ENCODE assay signal across 23 cellular contexts in the genomic region with DNA sequence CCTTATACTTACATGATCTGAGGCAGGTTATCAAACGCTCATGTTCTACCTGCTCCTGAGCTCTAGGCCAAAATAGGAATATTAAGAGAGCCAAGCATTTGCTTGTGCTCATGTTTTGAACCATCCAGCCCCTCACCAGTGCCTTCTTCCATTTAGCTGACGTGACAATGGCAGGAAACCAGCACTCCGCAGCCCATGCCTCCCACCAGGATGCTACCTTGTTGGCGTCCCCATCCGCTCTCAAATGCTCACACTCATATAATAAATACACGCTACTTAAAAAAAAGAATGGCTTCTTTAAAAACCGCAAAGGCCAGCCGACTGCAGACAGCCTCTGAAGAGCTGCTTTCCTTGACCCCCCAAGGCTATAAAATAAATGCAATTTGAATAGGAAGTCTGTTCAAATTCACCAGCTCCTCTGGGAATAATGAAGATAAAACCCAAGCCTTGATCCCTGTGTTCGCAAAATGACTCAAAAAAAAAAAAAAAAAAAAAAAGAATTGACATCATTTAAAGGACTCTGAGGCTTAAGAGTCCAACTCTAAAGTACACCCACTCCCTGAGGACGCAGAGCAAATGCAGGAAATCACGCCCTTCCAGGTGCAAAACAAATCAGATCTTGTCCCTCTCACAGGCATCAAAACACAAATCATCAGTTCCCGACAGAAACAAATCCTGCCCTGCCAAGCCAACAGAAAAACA. TPM values are rescaled to one million over a fixed set of nuclear protein-coding genes. Genes with fewer than 3 reads are reported as not detected.
DNase-seq lines count a peak whose midpoint lies in the region; ATAC-seq and TF ChIP-seq lines count a peak whose summit lies in the region.
"Had no signal": no experiment of that assay in that cellular context is flagged by ENCODE, and none has a peak within 500 bp of the region (broad histone marks: within the 10 kb centered on the region; RNA-seq: fewer than 3 reads in every experiment).

No MANE protein-coding gene starts in this region.

- peak overlapping the region in 5 of 12 donors; percentile 2 to 31 (median 24) for H3K4me3 ChIP-seq in heart left ventricle
- H3K4me3 ChIP-seq in OCI-LY7 (ENCODE audit: low read depth, low read length, poor library complexity, severe bottlenecking) = no peak overlapping the region
- H3K4me3 ChIP-seq: dorsolateral prefrontal cortex, gastroesophageal sphincter, SJSA1, thoracic aorta had no signal

- peaks cover 0 to 28% (median 8%) of the 10 kb centered on the region in 12 donors for H3K4me1 ChIP-seq in heart left ventricle
- peaks cover 13% of the 10 kb centered on the region for H3K4me1 ChIP-seq in OCI-LY7 (ENCODE audit: insufficient read depth, low read length, poor library complexity, severe bottlenecking)
- H3K4me1 ChIP-seq: gastroesophageal sphincter, SJSA1 had no signal

- H3K9me3 Mint-ChIP-seq in type B pancreatic cell = no peaks in the 10 kb centered on the region

- no peaks in the 10 kb centered on the region for H3K27me3 ChIP-seq in heart left ventricle
- H3K27me3 ChIP-seq: dorsolateral prefrontal cortex, gastroesophageal sphincter, SJSA1 had no signal

- H3K27me3 Mint-ChIP-seq in type B pancreatic cell = no peaks in the 10 kb centered on the region

- peaks cover 0 to 39% (median under 1%) of the 10 kb centered on the region in 9 donors for H3K36me3 ChIP-seq in heart left ventricle
- H3K36me3 ChIP-seq in OCI-LY7 (ENCODE audit: insufficient read depth, low read length) = peaks cover 33% of the 10 kb centered on the region
- H3K36me3 ChIP-seq: SJSA1, WERI-Rb-1 had no signal

- no peaks in the 10 kb centered on the region for H3K79me2 ChIP-seq in OCI-LY7 (ENCODE audit: insufficient read depth, low read depth, low read length)

- 54 to 66% (median 63%) methylated on average over 12 of the region's 12 CpGs for WGBS in heart left ventricle, 4 donors

- no peak for TF ChIP-seq POLR2A in heart left ventricle (IDR thresholded peaks at IDR 0.05)

- H3K9me3 ChIP-seq in heart left ventricle (no peaks in the 10 kb centered on the region), OCI-LY7 (ENCODE audit: low read length) (no peaks in the 10 kb centered on the region)
- H3K9me3 ChIP-seq: gastroesophageal sphincter, SJSA1, thoracic aorta had no signal

- no peak overlapping the region for H3K27ac Mint-ChIP-seq in type B pancreatic cell

- CTCF ChIA-PET in OCI-LY7 (lab: Charles Lee; ENCODE audit: unreplicated experiment) = interaction anchor here (0.6 to 0.9 kb wide), 2 partner anchors 17 to 29 kb away, joined by 3 read pairs; no protein-coding TSS in a partner anchor

- ATAC-seq in heart left ventricle (peak; percentile 40 to 87 (median 68)), Right ventricle myocardium superior (ENCODE audit: poor library complexity) (no peak), left lobe of liver (no peak), HG03342 (IDR thresholded peaks at IDR 0.05; ENCODE audit: unreplicated experiment) (no peak)
- ATAC-seq: gastroesophageal sphincter had no signal

- TF ChIP-seq CTCF in heart left ventricle (IDR thresholded peaks at IDR 0.05) (no peak), OCI-LY7 (conservative IDR thresholded peaks at IDR 0.05; ENCODE audit: low read length) (no peak), type B pancreatic cell (conservative IDR thresholded peaks at IDR 0.05) (no peak)

- H3K9me2 ChIP-seq in OCI-LY7 (ENCODE audit: insufficient read depth, low read length) = no peaks in the 10 kb centered on the region

- BruUV-seq in OCI-LY7 (replicated peaks; lab: Mats Ljungman, UMichigan) = TSS peak; percentile 45

- POLR2A ChIA-PET in OCI-LY7 (lab: Charles Lee) = interaction anchor here (0.7 to 1.3 kb wide), 5 partner anchors 10 to 215 kb away, joined by 3 to 5 read pairs (median 4); no protein-coding TSS in a partner anchor

- peaks cover 5% of the 10 kb centered on the region for H3K36me3 Mint-ChIP-seq in type B pancreatic cell

- no peak overlapping the region for H3K4me2 ChIP-seq in OCI-LY7 (ENCODE audit: low read length)
- H3K4me2 ChIP-seq: KMS-11 had no signal

- no peak overlapping the region for H3K4me3 Mint-ChIP-seq in type B pancreatic cell

- no peak for DNase-seq in heart left ventricle
- no peak for DNase-seq in Right ventricle myocardium superior
- DNase-seq in OCI-LY7 (ENCODE audit: low spot score) = no peak
- peak; percentile 2 for DNase-seq in left lobe of liver (ENCODE audit: low spot score)
- peak; percentile 25 for DNase-seq in type B pancreatic cell (ENCODE audit: extremely low spot score, unreplicated experiment)
- no peak for DNase-seq in T-helper 1 cell
- no peak for DNase-seq in NOMO-1 treated with dmso at 0.1 percent for 144 hours (lab: John Stamatoyannopoulos, UW; ENCODE audit: unreplicated experiment)
- DNase-seq: activated CD4-positive, alpha-beta T cell treated with anti-CD3 and anti-CD28 coated beads, Interleukin-2, amount 50 U/mL, for 48 hours; caudate nucleus; COR-L47; dorsolateral prefrontal cortex; erythroblast; left cardiac atrium; NCI-H2029 treated with DMSO at 0.1 percent for 48 hours; NCI-H524; nucleus accumbens; stimulated activated CD4-positive, alpha-beta T cell treated with anti-CD3 and anti-CD28 coated beads, Interleukin-15, amount 100 ng/mL, for 24 hours; WERI-Rb-1 had no signal

- H3K4me1 Mint-ChIP-seq in type B pancreatic cell (ENCODE audit: unreplicated experiment) = peaks cover 11% of the 10 kb centered on the region

- H3K27ac ChIP-seq in heart left ventricle (peak overlapping the region in 10 of 12 donors; percentile 42 to 90 (median 76)), OCI-LY7 (ENCODE audit: low read depth, low read length, poor library complexity, severe bottlenecking) (no peak overlapping the region)
- H3K27ac ChIP-seq: KMS-11, SJSA1, thoracic aorta, WERI-Rb-1 had no signal

- intact Hi-C loops in heart left ventricle (cut with DNase I) = loop anchor here in 1 of 10 donors (10.0 kb wide), 1 partner anchor 63 kb away; no protein-coding TSS in a partner anchor
- intact Hi-C loops in Right ventricle myocardium superior (cut with DNase I) = no loop called here
- intact Hi-C loops in OCI-LY7 (cut with micrococcal nuclease; ENCODE audit: unreplicated experiment) = no loop called here

- no peaks in the 10 kb centered on the region for H4K20me1 ChIP-seq in OCI-LY7 (ENCODE audit: insufficient read depth, low read length)

- no peak overlapping the region for H2AFZ ChIP-seq in OCI-LY7 (ENCODE audit: low read length)

RNA-seq across cellular contexts. Expression of a gene that starts 29.0 kb away (rescaled TPM):
- total RNA-seq in heart left ventricle (10 to 100 TPM in 7 of 9 donors, 1 to 10 TPM in 2; 7.9 to 76.0 (median 13.5) TPM), Right ventricle myocardium superior (12.3 TPM), OCI-LY7 (2022) (73.0 and 105 TPM in 2 replicates), left lobe of liver (22.3 TPM), type B pancreatic cell (ENCODE audit: low replicate concordance) (32.3 and 45.5 TPM in 2 replicates)
- polyA plus RNA-seq in heart left ventricle = 10 to 100 TPM in 1 of 2 donors, 1 to 10 TPM in 1; 5.7 to 18.3 TPM
- total RNA-seq in OCI-LY7 (2014; rRNA removed; shearing (Covaris generic)) = 71.7 and 87.1 TPM in 2 replicates

Comparison
In these comparisons a context has a peak if more than half of its experiments do, and no peak if none do; other contexts are left out.
1. ATAC-seq: peak in heart left ventricle (4 of 4); none in Right ventricle myocardium superior (single experiment), left lobe of liver (single experiment) and HG03342 (single experiment).
2. DNase-seq: peak in left lobe of liver (single experiment) and type B pancreatic cell (single experiment); none in heart left ventricle (0 of 5), Right ventricle myocardium superior (single experiment), OCI-LY7 (single experiment), T-helper 1 cell (0 of 5) and NOMO-1 treated with dmso at 0.1 percent for 144 hours (single experiment).